In the genomic region with DNA sequence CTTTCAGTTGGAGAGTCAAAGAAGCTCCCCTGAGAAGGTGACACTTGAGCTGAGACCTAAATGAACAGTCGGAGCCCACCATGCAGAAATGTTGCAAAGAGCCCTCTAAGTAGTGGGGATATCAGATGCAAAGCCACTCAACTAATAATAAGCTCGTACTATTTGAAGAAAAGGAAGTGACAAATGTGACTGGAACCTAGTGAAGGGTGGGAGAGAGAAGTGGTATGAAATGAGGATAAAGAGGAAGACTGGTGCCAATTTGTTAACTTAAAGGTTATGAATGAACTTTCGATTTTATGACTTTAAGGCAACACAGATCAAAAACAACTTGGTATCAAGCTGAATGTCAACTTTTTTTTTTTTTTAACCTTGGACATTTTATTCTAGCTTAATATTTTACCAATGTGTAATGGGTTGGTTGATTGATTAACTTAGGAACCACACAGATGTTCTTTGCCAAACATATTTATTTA, we compare ENCODE assay signal across 8 cellular contexts. TPM values are rescaled to one million over a fixed set of nuclear protein-coding genes. Genes with fewer than 3 reads are reported as not detected.
DNase-seq lines count a peak whose midpoint lies in the region; ATAC-seq and FAIRE-seq lines count a peak whose summit lies in the region.

No MANE protein-coding gene starts in this region.

- in situ Hi-C loops in G401 (cut with HindIII; ENCODE audit: low sequenced_read_pairs), result no loop called here

- FAIRE-seq in islet of Langerhans (lab: Jason Lieb, UNC), result peak; percentile 99

- DNase-seq in ELR (ENCODE audit: low read depth), result peak; percentile 26
- DNase-seq in M059J (ENCODE audit: low read depth), result peak; percentile 24
- no peak for DNase-seq in G401 (ENCODE audit: low spot score)
- DNase-seq in amniotic stem cell (lab: John Stamatoyannopoulos, UW), result no peak
- DNase-seq in SK-N-DZ (ENCODE audit: low spot score), result no peak
- DNase-seq in middle frontal gyrus (ENCODE audit: extremely low spot score, low spot score), result no peak

- ATAC-seq in GM21526 (IDR thresholded peaks at IDR 0.05; ENCODE audit: low FRiP score, unreplicated experiment), result peak; percentile 42

RNA-seq across cellular contexts. Expression of gene LYPLAL1, which starts 14.7 kb away (rescaled TPM):
- total RNA-seq in M059J (2014; rRNA removed; shearing (Covaris generic)), result 22.5 and 23.2 TPM in 2 replicates
- total RNA-seq in G401 (2014; rRNA removed; shearing (Covaris generic)), result 11.1 and 11.5 TPM in 2 replicates
- 13.4 and 16.3 TPM in 2 replicates for polyA plus RNA-seq in SK-N-DZ (2014; cell fraction: cytosol; rRNA removed)
- 25.8 and 27.8 TPM in 2 replicates for polyA plus RNA-seq in SK-N-DZ (2014; cell fraction: nucleus; rRNA removed)

Comparison
In these comparisons a context has a peak if more than half of its experiments do, and no peak if none do; other contexts are left out.
1. DNase-seq: peak in ELR (single experiment) and M059J (single experiment); none in G401 (single experiment), amniotic stem cell (single experiment), SK-N-DZ (single experiment) and middle frontal gyrus (single experiment).